9 cellular contexts compared by ENCODE assay signal in genomic region chr9:130023147-130023787, GRCh38. TPM values are rescaled to one million over a fixed set of nuclear protein-coding genes. Genes with fewer than 3 reads are reported as not detected.
DNase-seq lines count a peak whose midpoint lies in the region; ATAC-seq, FAIRE-seq and TF ChIP-seq lines count a peak whose summit lies in the region.
"Had no signal": no experiment of that assay in that cellular context is flagged by ENCODE, and none has a peak within 500 bp of the region (broad histone marks: within the 10 kb centered on the region; RNA-seq: fewer than 3 reads in every experiment).

No MANE protein-coding gene starts in this region.

- no peaks in the 10 kb centered on the region for H3K27me3 Mint-ChIP-seq in activated CD4-positive, alpha-beta memory T cell treated with anti-CD3 and anti-CD28 coated beads for 36 hours
- no peaks in the 10 kb centered on the region for H3K27me3 Mint-ChIP-seq in mesothelial cell of epicardium (ENCODE audit: low read depth)

- POLR2A ChIA-PET in activated CD4-positive, alpha-beta memory T cell treated with anti-CD3 and anti-CD28 coated beads for 36 hours (lab: Charles Lee) = interaction anchor here (0.6 to 2.2 kb wide), 11 partner anchors 12 to 136 kb away, joined by 3 to 12 read pairs (median 6); partner anchors contain the start of gene FNBP1

- no peak overlapping the region for H4K91ac ChIP-seq in neuronal stem cell (ENCODE audit: low read depth, low read length, poor library complexity)

- intact Hi-C loops in activated CD4-positive, alpha-beta memory T cell treated with anti-CD3 and anti-CD28 coated beads for 36 hours (cut with micrococcal nuclease) = loop anchor here (2.0 kb wide), 1 partner anchor 16 kb away; no protein-coding TSS in a partner anchor

- peaks cover 93% of the 10 kb centered on the region for H3K4me1 Mint-ChIP-seq in activated CD4-positive, alpha-beta memory T cell treated with anti-CD3 and anti-CD28 coated beads for 36 hours (ENCODE audit: low read depth)
- H3K4me1 Mint-ChIP-seq in mesothelial cell of epicardium = peaks cover 4% of the 10 kb centered on the region

- no peak overlapping the region for H3K27ac ChIP-seq in neuronal stem cell (replicated peaks; ENCODE audit: low read length)

- no peak overlapping the region for H2AK5ac ChIP-seq in neuronal stem cell (ENCODE audit: low read depth, low read length)

- peak overlapping the region; percentile 51 for H3K4me3 Mint-ChIP-seq in activated CD4-positive, alpha-beta memory T cell treated with anti-CD3 and anti-CD28 coated beads for 36 hours
- no peak overlapping the region for H3K4me3 Mint-ChIP-seq in mesothelial cell of epicardium

- CTCF ChIA-PET in activated CD4-positive, alpha-beta memory T cell treated with anti-CD3 and anti-CD28 coated beads for 36 hours (lab: Charles Lee) = interaction anchor here (1.4 kb wide), 1 partner anchor 17 kb away, joined by 3 read pairs; no protein-coding TSS in a partner anchor

- peaks cover 3% of the 10 kb centered on the region for H3K79me1 ChIP-seq in neuronal stem cell (ENCODE audit: low read depth, low read length)

- no peak overlapping the region for H4K8ac ChIP-seq in neuronal stem cell (ENCODE audit: low read depth, low read length)

- H3K4me2 ChIP-seq in neuronal stem cell (ENCODE audit: insufficient read depth, low read length, poor library complexity, severe bottlenecking) = no peak overlapping the region

- peak; percentile 88 for TF ChIP-seq POLR2A in GM12891 (IDR thresholded peaks at IDR 0.05; ENCODE audit: low read depth, low read length)

- no peak overlapping the region for H2AFZ ChIP-seq in neuronal stem cell (ENCODE audit: low read length)

- peak; percentile 52 for ATAC-seq in GM21786 (IDR thresholded peaks at IDR 0.05; ENCODE audit: unreplicated experiment)

- peak overlapping the region; percentile 34 for H3K9ac ChIP-seq in neuronal stem cell (ENCODE audit: low read depth, low read length, poor library complexity)

- no peak overlapping the region for H3K23ac ChIP-seq in neuronal stem cell (ENCODE audit: low read depth, low read length, poor library complexity)

- H2BK12ac ChIP-seq in neuronal stem cell (ENCODE audit: low read length) = no peak overlapping the region

- H3K4ac ChIP-seq in neuronal stem cell (ENCODE audit: low read length) = no peak overlapping the region

- no peak for TF ChIP-seq CTCF in mesothelial cell of epicardium (IDR thresholded peaks at IDR 0.05; ENCODE audit: unreplicated experiment)

- no peaks in the 10 kb centered on the region for H3K4me1 ChIP-seq in neuronal stem cell (ENCODE audit: control insufficient read depth in 2 of 2, insufficient read depth in 1 of 2, low read depth in 1 of 2, low read length in 2 of 2)

- H2BK5ac ChIP-seq in neuronal stem cell (ENCODE audit: low read length) = no peak overlapping the region

- H3K4me3 ChIP-seq in neuronal stem cell (ENCODE audit: low read length in 2 of 2) = no peak overlapping the region

- H3K36me3 ChIP-seq in neuronal stem cell (replicated peaks in 1 of 2; ENCODE audit: control insufficient read depth in 2 of 2, insufficient read depth in 2 of 2, low read length in 2 of 2) = peaks cover 0 to 4% of the 10 kb centered on the region in 2 donors

- DNase-seq in GM12891 (ENCODE audit: insufficient read length, low spot score) = no peak
- no peak for DNase-seq in activated CD4-positive, alpha-beta memory T cell treated with anti-CD3 and anti-CD28 coated beads for 36 hours
- no peak for DNase-seq in neuronal stem cell (ENCODE audit: low spot score)
- no peak for DNase-seq in mesothelial cell of epicardium (ENCODE audit: low spot score in 2 of 2, unreplicated experiment in 2 of 2)
- no peak for DNase-seq in SK-N-DZ (ENCODE audit: low spot score)
- no peak for DNase-seq in activated CD4-positive, alpha-beta T cell treated with anti-CD3 and anti-CD28 coated beads for 4 hours
- no peak for DNase-seq in activated CD4-positive, alpha-beta T cell treated with anti-CD3 and anti-CD28 coated beads, Interleukin-2, amount 50 U/mL, for 48 hours
- DNase-seq: GOT3 had no signal

- no peak overlapping the region for H3K18ac ChIP-seq in neuronal stem cell (ENCODE audit: low read length)

- no peak overlapping the region for H3K14ac ChIP-seq in neuronal stem cell (ENCODE audit: low read length)

- FAIRE-seq in GM12891 (lab: Jason Lieb, UNC) = peak; percentile 55

- no peaks in the 10 kb centered on the region for H3K9me3 ChIP-seq in neuronal stem cell (replicated peaks in 1 of 2; ENCODE audit: control insufficient read depth in 2 of 2, insufficient read depth in 1 of 2, low read depth in 1 of 2, low read length in 2 of 2)

- H2BK15ac ChIP-seq in neuronal stem cell (ENCODE audit: low read length) = no peak overlapping the region

- no peaks in the 10 kb centered on the region for H3K27me3 ChIP-seq in neuronal stem cell (ENCODE audit: control insufficient read depth in 3 of 3, insufficient read depth in 3 of 3, low read depth in 1 of 3, low read length in 3 of 3)

- H3K36me3 Mint-ChIP-seq in activated CD4-positive, alpha-beta memory T cell treated with anti-CD3 and anti-CD28 coated beads for 36 hours = peaks cover 37% of the 10 kb centered on the region
- H3K36me3 Mint-ChIP-seq in mesothelial cell of epicardium = peaks cover 2% of the 10 kb centered on the region

- H3K27ac Mint-ChIP-seq in activated CD4-positive, alpha-beta memory T cell treated with anti-CD3 and anti-CD28 coated beads for 36 hours = peak overlapping the region; percentile 96
- H3K27ac Mint-ChIP-seq in mesothelial cell of epicardium = no peak overlapping the region

- no peaks in the 10 kb centered on the region for H3K9me3 Mint-ChIP-seq in activated CD4-positive, alpha-beta memory T cell treated with anti-CD3 and anti-CD28 coated beads for 36 hours
- H3K9me3 Mint-ChIP-seq in mesothelial cell of epicardium = peaks cover 8% of the 10 kb centered on the region

- no CpG with 5 or more reads among the region's 7 CpGs for WGBS in neuronal stem cell (ENCODE audit: extremely low coverage in 2 of 2, insufficient read length in 2 of 2, insufficient replicate concordance in 1 of 2), 2 donors

- no peak overlapping the region for H2BK120ac ChIP-seq in neuronal stem cell (ENCODE audit: low read depth, low read length)

TF ChIP-seq in GM12891, 5 proteins besides CTCF, POLR2A, EP300 and RAD21:
- TF ChIP-seq POU2F2 (IDR thresholded peaks at IDR 0.05; ENCODE audit: low read depth, low read length) (peak; percentile 59; the same call in 1 of the 2 replicates), TAF1 (IDR thresholded peaks at IDR 0.05; ENCODE audit: low read depth, low read length) (peak; percentile 63; the same call in 1 of the 2 replicates), POLR2AphosphoS5 (IDR thresholded peaks at IDR 0.05; ENCODE audit: low read depth, low read length) (peak; percentile 96), PAX5 (IDR thresholded peaks at IDR 0.05; ENCODE audit: insufficient read depth, low read length, severe bottlenecking) (peak; percentile 38), SPI1 (IDR thresholded peaks at IDR 0.05; ENCODE audit: low read depth, low read length) (0 out of 2 replicates have a peak, but pooled peaks have one; percentile 3)

RNA-seq across cellular contexts. Expression of gene FNBP1, which starts 19.7 kb away (rescaled TPM):
- 209 TPM for polyA plus RNA-seq in GM12891 (2012; ENCODE audit: low read depth, missing spikeins)
- total RNA-seq in activated CD4-positive, alpha-beta memory T cell treated with anti-CD3 and anti-CD28 coated beads for 36 hours = 100 to 1,000 TPM; 215 to 228 TPM
- polyA plus RNA-seq in neuronal stem cell (2013, experiment 1 of 2) = 33.7 TPM
- polyA plus RNA-seq in neuronal stem cell (2013, experiment 2 of 2) = 34.7 TPM
- 48.3 to 52.4 TPM (median 49.9 TPM) in 3 replicates for total RNA-seq in mesothelial cell of epicardium
- 14.3 and 14.5 TPM in 2 replicates for polyA plus RNA-seq in SK-N-DZ (2014; cell fraction: cytosol; rRNA removed)
- 6.5 and 9.4 TPM in 2 replicates for polyA plus RNA-seq in SK-N-DZ (2014; cell fraction: nucleus; rRNA removed)

RNA-seq across cellular contexts. Expression of gene GPR107, which starts 30.4 kb away (rescaled TPM):
- polyA plus RNA-seq in GM12891 (2012; ENCODE audit: low read depth, missing spikeins) = 9.8 TPM
- 10 to 100 TPM; 20.7 to 22.8 TPM for total RNA-seq in activated CD4-positive, alpha-beta memory T cell treated with anti-CD3 and anti-CD28 coated beads for 36 hours
- 24.1 TPM for polyA plus RNA-seq in neuronal stem cell (2013, experiment 1 of 2)
- polyA plus RNA-seq in neuronal stem cell (2013, experiment 2 of 2) = 24.2 TPM
- 67.4 to 68.5 TPM (median 68.0 TPM) in 3 replicates for total RNA-seq in mesothelial cell of epicardium
- 17.5 and 18.2 TPM in 2 replicates for polyA plus RNA-seq in SK-N-DZ (2014; cell fraction: cytosol; rRNA removed)
- 11.1 and 15.2 TPM in 2 replicates for polyA plus RNA-seq in SK-N-DZ (2014; cell fraction: nucleus; rRNA removed)
